ENCODE assay signal across 24 cellular contexts in genomic region chr12:116595186-116595585, GRCh38. TPM values are rescaled to one million over a fixed set of nuclear protein-coding genes. Genes with fewer than 3 reads are reported as not detected.
DNase-seq lines count a peak whose midpoint lies in the region; ATAC-seq, FAIRE-seq and TF ChIP-seq lines count a peak whose summit lies in the region.
"Had no signal": no experiment of that assay in that cellular context is flagged by ENCODE, and none has a peak within 500 bp of the region (broad histone marks: within the 10 kb centered on the region; RNA-seq: fewer than 3 reads in every experiment).

No MANE protein-coding gene starts in this region.

- no peak overlapping the region for H3K4me3 Mint-ChIP-seq in natural killer cell treated with Interleukin-12 subunit alpha and Interleukin-12 subunit beta and Interleukin-15 and Interleukin-18, amount 100 ng/mL, for 72 hours
- no peak overlapping the region for H3K4me3 Mint-ChIP-seq in natural killer cell
- no peak overlapping the region for H3K4me3 Mint-ChIP-seq in neural progenitor cell
- H3K4me3 Mint-ChIP-seq: activated CD8-positive, alpha-beta memory T cell treated with anti-CD3 and anti-CD28 coated beads, Interleukin-2, amount 10 ng/mL, durations not matched to agents 7 days and 5 days; GM23338; nephron had no signal

- no peaks in the 10 kb centered on the region for H3K36me3 ChIP-seq in kidney (ENCODE audit: control insufficient read depth in 1 of 2, insufficient read depth in 2 of 2, low read length in 2 of 2)
- H3K36me3 ChIP-seq in neural progenitor cell, result no peaks in the 10 kb centered on the region
- H3K36me3 ChIP-seq: esophagus muscularis mucosa, heart left ventricle, prostate gland, suprapubic skin had no signal

- H3K9me3 Mint-ChIP-seq in natural killer cell treated with Interleukin-12 subunit alpha and Interleukin-12 subunit beta and Interleukin-15 and Interleukin-18, amount 100 ng/mL, for 72 hours, result no peaks in the 10 kb centered on the region
- no peaks in the 10 kb centered on the region for H3K9me3 Mint-ChIP-seq in natural killer cell
- H3K9me3 Mint-ChIP-seq in neural progenitor cell, result no peaks in the 10 kb centered on the region
- H3K9me3 Mint-ChIP-seq: activated T-helper 17 cell treated with anti-CD3 and anti-CD28 coated beads, Interleukin-2, amount 50 U/mL, for 72 hours; GM23338; nephron had no signal

- no peaks in the 10 kb centered on the region for H3K36me3 Mint-ChIP-seq in natural killer cell treated with Interleukin-12 subunit alpha and Interleukin-12 subunit beta and Interleukin-15 and Interleukin-18, amount 100 ng/mL, for 72 hours
- H3K36me3 Mint-ChIP-seq in natural killer cell, result no peaks in the 10 kb centered on the region
- H3K36me3 Mint-ChIP-seq in neural progenitor cell, result no peaks in the 10 kb centered on the region
- H3K36me3 Mint-ChIP-seq: activated CD8-positive, alpha-beta memory T cell treated with anti-CD3 and anti-CD28 coated beads, Interleukin-2, amount 10 ng/mL, durations not matched to agents 7 days and 5 days had no signal

- intact Hi-C loops in natural killer cell (cut with micrococcal nuclease), result no loop called here
- intact Hi-C loops in kidney (cut with DNase I), result no loop called here

- H3K9ac ChIP-seq in kidney (ENCODE audit: low read length in 2 of 2) (no peak overlapping the region), neural progenitor cell (no peak overlapping the region)

- H3K9me3 ChIP-seq in kidney (ENCODE audit: control insufficient read depth in 1 of 2, low read length in 2 of 2), result no peaks in the 10 kb centered on the region
- H3K9me3 ChIP-seq in neural progenitor cell (ENCODE audit: low read depth), result no peaks in the 10 kb centered on the region
- H3K9me3 ChIP-seq: Caco-2, esophagus muscularis mucosa, heart left ventricle, prostate gland, suprapubic skin had no signal

- H3K79me2 ChIP-seq in neural progenitor cell (ENCODE audit: low read depth), result no peaks in the 10 kb centered on the region

- no peak for ATAC-seq in natural killer cell treated with Interleukin-12 subunit alpha and Interleukin-12 subunit beta and Interleukin-15 and Interleukin-18, amount 100 ng/mL, for 72 hours
- ATAC-seq in natural killer cell, result no peak
- no peak for ATAC-seq in HG03135 (IDR thresholded peaks at IDR 0.05; ENCODE audit: unreplicated experiment)
- ATAC-seq: GM23338, heart left ventricle had no signal

- H4K20me1 ChIP-seq in neural progenitor cell (ENCODE audit: low read depth), result no peaks in the 10 kb centered on the region

- H3K4me1 ChIP-seq in kidney (ENCODE audit: control insufficient read depth in 1 of 2, insufficient read depth in 1 of 2, low read depth in 1 of 2, low read length in 2 of 2) (peaks cover 11 to 16% of the 10 kb centered on the region in 2 donors), neural progenitor cell (peaks cover 12% of the 10 kb centered on the region)
- H3K4me1 ChIP-seq: prostate gland had no signal

- no peak for FAIRE-seq in kidney (lab: Jason Lieb, UNC)

- no peak for TF ChIP-seq CTCF in natural killer cell (IDR thresholded peaks at IDR 0.05)
- TF ChIP-seq CTCF in kidney (IDR thresholded peaks at IDR 0.05; ENCODE audit: borderline replicate concordance, extremely low read depth, insufficient read depth), result no peak
- no peak for TF ChIP-seq CTCF in neural progenitor cell (IDR thresholded peaks at IDR 0.05)

- peaks cover 9 to 10% of the 10 kb centered on the region in 2 donors for H3K4me1 Mint-ChIP-seq in natural killer cell treated with Interleukin-12 subunit alpha and Interleukin-12 subunit beta and Interleukin-15 and Interleukin-18, amount 100 ng/mL, for 72 hours (ENCODE audit: low read depth in 2 of 2)
- H3K4me1 Mint-ChIP-seq in natural killer cell (peaks cover 8 to 10% of the 10 kb centered on the region in 2 donors), neural progenitor cell (peaks cover 24% of the 10 kb centered on the region)

- H3K27me3 ChIP-seq in neural progenitor cell, result no peaks in the 10 kb centered on the region
- H3K27me3 ChIP-seq: esophagus muscularis mucosa, heart left ventricle, suprapubic skin had no signal

- H2AFZ ChIP-seq in neural progenitor cell (replicated peaks), result no peak overlapping the region
- H2AFZ ChIP-seq: GM23338 had no signal

- no peak overlapping the region for H3K4me3 ChIP-seq in kidney (ENCODE audit: low read length in 2 of 2)
- no peak overlapping the region for H3K4me3 ChIP-seq in neural progenitor cell
- H3K4me3 ChIP-seq: esophagus muscularis mucosa, GM23338, heart left ventricle, prostate gland, suprapubic skin had no signal

- DNase-seq in natural killer cell treated with Interleukin-12 subunit alpha and Interleukin-12 subunit beta and Interleukin-15 and Interleukin-18, amount 100 ng/mL, for 72 hours (ENCODE audit: low spot score), result peak; percentile 28
- DNase-seq in natural killer cell, result no peak
- peak; percentile 54 for DNase-seq in dedifferentiated amniotic fluid mesenchymal stem cell (ENCODE audit: extremely low spot score)
- DNase-seq in myocyte (ENCODE audit: low read depth), result peak; percentile 22
- no peak for DNase-seq in kidney
- no peak for DNase-seq in neural progenitor cell (ENCODE audit: low spot score)
- DNase-seq in AG08396 (ENCODE audit: low spot score), result no peak
- DNase-seq: activated CD4-positive, alpha-beta T cell treated with anti-CD3 and anti-CD28 coated beads for 1 hour; activated CD8-positive, alpha-beta memory T cell treated with anti-CD3 and anti-CD28 coated beads, Interleukin-2, amount 10 ng/mL, durations not matched to agents 7 days and 5 days; Caco-2; EL; heart left ventricle; NCI-H1417 treated with DMSO at 0.1 percent for 48 hours; NCI-H526; stimulated activated CD4-positive, alpha-beta T cell treated with anti-CD3 and anti-CD28 coated beads, Interleukin-4, amount 100 ng/mL, for 4 hours; SW 1271 had no signal

- H3K27ac ChIP-seq in kidney (ENCODE audit: low read depth in 2 of 2, low read length in 2 of 2), result no peak overlapping the region
- no peak overlapping the region for H3K27ac ChIP-seq in neural progenitor cell
- H3K27ac ChIP-seq: esophagus muscularis mucosa, heart left ventricle, prostate gland, suprapubic skin had no signal

- H3K27ac Mint-ChIP-seq in natural killer cell treated with Interleukin-12 subunit alpha and Interleukin-12 subunit beta and Interleukin-15 and Interleukin-18, amount 100 ng/mL, for 72 hours, result no peak overlapping the region
- H3K27ac Mint-ChIP-seq in natural killer cell (no peak overlapping the region), neural progenitor cell (no peak overlapping the region)
- H3K27ac Mint-ChIP-seq: GM23338 had no signal

- peaks cover 2 to 8% of the 10 kb centered on the region in 2 donors for H3K27me3 Mint-ChIP-seq in natural killer cell treated with Interleukin-12 subunit alpha and Interleukin-12 subunit beta and Interleukin-15 and Interleukin-18, amount 100 ng/mL, for 72 hours
- H3K27me3 Mint-ChIP-seq in natural killer cell (ENCODE audit: low read depth in 2 of 2) (peaks cover 0 to 10% of the 10 kb centered on the region in 2 donors), neural progenitor cell (ENCODE audit: insufficient read depth, low read depth) (no peaks in the 10 kb centered on the region)
- H3K27me3 Mint-ChIP-seq: activated T-helper 17 cell treated with anti-CD3 and anti-CD28 coated beads, Interleukin-2, amount 50 U/mL, for 72 hours had no signal

- peaks cover 6% of the 10 kb centered on the region for H3F3A ChIP-seq in neural progenitor cell (ENCODE audit: low read depth)

- H3K4me2 ChIP-seq in neural progenitor cell, result no peak overlapping the region
- H3K4me2 ChIP-seq: GM23338 had no signal

RNA-seq across cellular contexts. Expression of gene MAP1LC3B2, which starts 36.0 kb away (rescaled TPM):
- total RNA-seq in natural killer cell treated with Interleukin-12 subunit alpha and Interleukin-12 subunit beta and Interleukin-15 and Interleukin-18, amount 100 ng/mL, for 72 hours, result 1 to 10 TPM; 1.2 to 2.8 TPM
- total RNA-seq in natural killer cell (1 to 10 TPM; 1.5 to 3.7 (median 3.3) TPM), myocyte (0.48 TPM in 1 of 2 replicates, not detected in the other), kidney (2.1 TPM), neural progenitor cell (ENCODE audit: low replicate concordance) (0.39 and 1.5 TPM in 2 replicates)
- 6.4 TPM for polyA plus RNA-seq in myocyte (2012)
- polyA plus RNA-seq in kidney (ENCODE audit: insufficient read depth, low read depth, low replicate concordance), result 4.5 TPM
- total RNA-seq: Caco-2, liver had no signal

Comparison
In these comparisons a context has a peak if more than half of its experiments do, and no peak if none do; other contexts are left out.
1. DNase-seq: peak in natural killer cell treated with Interleukin-12 subunit alpha and Interleukin-12 subunit beta and Interleukin-15 and Interleukin-18, amount 100 ng/mL, for 72 hours (single experiment), dedifferentiated amniotic fluid mesenchymal stem cell (single experiment) and myocyte (single experiment); none in natural killer cell (single experiment), kidney (single experiment), neural progenitor cell (single experiment) and AG08396 (single experiment).